ENCODE assay signal across 8 cellular contexts in the genomic region with DNA sequence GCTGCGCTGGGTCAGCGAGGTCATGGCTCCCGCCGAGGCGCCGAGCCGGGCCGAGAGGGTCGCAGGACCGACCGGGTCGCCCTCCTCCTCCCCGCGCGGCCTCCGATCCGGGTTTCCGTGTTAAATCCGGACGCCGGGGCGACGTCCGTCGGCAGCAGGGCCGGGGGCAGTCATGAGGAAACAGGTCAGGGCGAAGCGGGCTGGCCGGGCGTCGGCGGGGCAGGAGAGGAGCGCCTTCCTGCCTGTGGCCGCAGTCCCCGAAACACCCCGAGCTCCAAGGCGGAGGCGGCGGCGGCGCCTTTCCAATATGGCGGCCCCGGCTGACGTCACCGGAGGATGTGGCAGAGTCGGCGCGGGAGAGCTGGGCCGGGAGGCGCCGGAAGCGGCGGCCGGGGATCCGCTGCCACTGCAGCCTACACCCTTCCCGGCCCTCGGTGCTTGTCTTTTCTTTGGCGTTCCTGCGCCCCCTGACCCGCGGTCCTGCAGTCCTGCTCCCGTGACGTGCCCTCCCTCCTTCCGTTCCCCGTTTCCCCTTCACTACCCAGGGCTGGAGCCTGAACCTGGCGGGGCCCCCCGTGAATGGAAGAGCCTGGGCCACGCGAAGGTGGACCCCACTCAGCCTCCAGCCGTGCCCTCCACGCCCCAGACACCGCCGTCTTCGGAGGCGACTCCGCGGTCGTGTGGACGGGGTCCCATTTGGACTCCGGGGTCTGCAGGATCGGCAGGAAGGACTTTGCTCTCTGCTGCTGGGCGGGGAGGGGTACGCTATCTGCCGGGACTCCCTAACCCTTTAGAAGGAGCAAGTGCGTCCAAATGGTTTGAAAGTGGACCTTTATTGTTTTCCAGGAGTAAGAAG. TPM values are rescaled to one million over a fixed set of nuclear protein-coding genes. Genes with fewer than 3 reads are reported as not detected.
DNase-seq lines count a peak whose midpoint lies in the region; ATAC-seq, FAIRE-seq and TF ChIP-seq lines count a peak whose summit lies in the region.

A gene (minus strand): TSS at position 309 of the 856 bp plus-strand sequence. CDS start 285 bp downstream, at position 24.

- H2BK20ac ChIP-seq in H1 (ENCODE audit: low read length): no peak within 1 kb of the TSS

- TF ChIP-seq POLR2A in H1 (IDR thresholded peaks at IDR 0.05; ENCODE audit: control extremely low read depth in 1 of 2, low read depth in 2 of 2, low read length in 2 of 2): peak; percentile 90 to 98

- peak within 1 kb of the TSS; percentile 98 for H3K4ac ChIP-seq in H1 (replicated peaks; ENCODE audit: insufficient read length, low read depth, low read length)

- peak; percentile 90 for DNase-seq in COR-L47 (lab: John Stamatoyannopoulos, UW)
- DNase-seq in HUDEP-2 (lab: John Stamatoyannopoulos, UW; ENCODE audit: unreplicated experiment in 76 of 76): peak in 74 of 76 experiments; percentile 33 to 89 (median 75)
- DNase-seq in NOMO-1 treated with dmso at 0.1 percent for 144 hours (lab: John Stamatoyannopoulos, UW; ENCODE audit: unreplicated experiment): peak; percentile 97
- peak; percentile 86 to 90 (median 88) for DNase-seq in activated CD8-positive, alpha-beta memory T cell treated with anti-CD3 and anti-CD28 coated beads for 48 hours (ENCODE audit: low read depth in 2 of 3, low spot score in 2 of 3)
- peak; percentile 62 to 97 for DNase-seq in H1 (ENCODE audit: low read depth in 1 of 2, low spot score in 2 of 2)
- peak; percentile 98 for DNase-seq in mesenteric fat pad (ENCODE audit: low spot score)
- DNase-seq in stimulated activated CD8-positive, alpha-beta memory T cell treated with anti-CD3 and anti-CD28 coated beads, Interleukin-15, amount 100 ng/mL, for 1 hour (ENCODE audit: low read depth): peak; percentile 78

- H3K27me3 ChIP-seq in H1 (replicated peaks in 1 of 4; ENCODE audit: control insufficient read depth in 3 of 4, extremely low read depth in 1 of 4, insufficient read depth in 3 of 4, low read length in 3 of 4): no peaks in the 10 kb centered on the region

- H4K20me1 ChIP-seq in H1 (replicated peaks in 1 of 2; ENCODE audit: control insufficient read depth in 1 of 2, insufficient read depth in 2 of 2, low read length in 2 of 2): no peaks in the 10 kb centered on the region

- peak within 1 kb of the TSS; percentile 43 for H2BK120ac ChIP-seq in H1 (replicated peaks; ENCODE audit: low read depth, low read length)

- H3K4me3 ChIP-seq in H1 (ENCODE audit: extremely low read depth in 1 of 4, insufficient read depth in 2 of 4, low read depth in 3 of 4, low read length in 4 of 4): peak within 1 kb of the TSS; percentile 83 to 88 (median 84)

- peak within 1 kb of the TSS; percentile 99 for H4K8ac ChIP-seq in H1 (ENCODE audit: extremely low read depth, insufficient read depth, low read length)

- WGBS in H1 (ENCODE audit: extremely low coverage in 1 of 2, insufficient coverage in 1 of 2, insufficient read length in 1 of 2, insufficient replicate concordance in 2 of 2, low coverage in 1 of 2, low lambda C conversion rate in 2 of 2, missing lambda C conversion rate in 1 of 2), 2 experiments: 2% methylated on average over 54 of the region's 85 CpGs; no CpG with 5 or more reads in 1 of the 2 experiments

- TF ChIP-seq CTCF in H1 (IDR thresholded peaks at IDR 0.05; ENCODE audit: control extremely low read depth in 1 of 3, insufficient read depth in 1 of 3, low read depth in 1 of 3, low read length in 3 of 3): peak in 2 of 3 experiments; percentile 2 to 7; a peak in 2 of 4 replicates

- peak within 1 kb of the TSS; percentile 92 to 100 (median 98) for H3K9ac ChIP-seq in H1 (replicated peaks in 1 of 4; ENCODE audit: extremely low read depth in 1 of 4, low read depth in 3 of 4, low read length in 3 of 4)

- peak within 1 kb of the TSS; percentile 70 to 89 for H3K4me2 ChIP-seq in H1 (ENCODE audit: insufficient read depth in 1 of 2, low read depth in 2 of 2, low read length in 2 of 2)

- H3K18ac ChIP-seq in H1 (ENCODE audit: extremely low read depth, low read length): peak within 1 kb of the TSS; percentile 99

- H3K79me2 ChIP-seq in H1 (ENCODE audit: control insufficient read depth in 1 of 2, insufficient read depth in 2 of 2, low read length in 2 of 2): peaks cover 11 to 42% of the 10 kb centered on the region in 2 experiments

- peak within 1 kb of the TSS; percentile 24; the same call in 1 of the 2 replicates for H2AFZ ChIP-seq in H1 (ENCODE audit: low read length)

- H2BK5ac ChIP-seq in H1 (ENCODE audit: low read depth, low read length): peak within 1 kb of the TSS; percentile 98

- peaks cover 2 to 24% (median 6%) of the 10 kb centered on the region in 4 experiments; a peak in 4 of 8 replicates for H3K36me3 ChIP-seq in H1 (ENCODE audit: control insufficient read depth in 2 of 4, insufficient read depth in 4 of 4, low read length in 3 of 4)

- peak within 1 kb of the TSS; percentile 100 for H4K91ac ChIP-seq in H1 (replicated peaks; ENCODE audit: insufficient read length, low read length)

- H3K9me3 ChIP-seq in H1 (ENCODE audit: insufficient read depth in 2 of 2, low read depth in 1 of 2, low read length in 1 of 2): no peaks in the 10 kb centered on the region

- no peak; a peak in 1 of 3 replicates for TF ChIP-seq EP300 in H1 (IDR thresholded peaks at IDR 0.05; ENCODE audit: borderline replicate concordance in 1 of 2, low read depth in 2 of 2, low read length in 2 of 2)

- TF ChIP-seq RAD21 in H1 (IDR thresholded peaks at IDR 0.05 in 1 of 2, conservative IDR thresholded peaks at IDR 0.05 in 1 of 2; ENCODE audit: low read depth in 2 of 2, low read length in 2 of 2): no peak

- no peak within 1 kb of the TSS for H3K23ac ChIP-seq in H1 (ENCODE audit: insufficient read length)

- peak within 1 kb of the TSS; percentile 21; the same call in 1 of the 2 replicates for H2BK15ac ChIP-seq in H1 (ENCODE audit: low read length)

- no peak for FAIRE-seq in H1 (lab: Jason Lieb, UNC)

- CTCF ChIA-PET in H1 (lab: Charles Lee; ENCODE audit: partially characterized antibody): interaction anchor here (1.5 kb wide), 1 partner anchor 9 kb away, joined by 3 read pairs; no protein-coding TSS in a partner anchor

- no peak within 1 kb of the TSS for H3K14ac ChIP-seq in H1 (ENCODE audit: insufficient read length)

- peak within 1 kb of the TSS; percentile 99 for H4K5ac ChIP-seq in H1 (ENCODE audit: insufficient read length, low read depth, low read length)

- H3K27ac ChIP-seq in H1 (ENCODE audit: low read depth, low read length): peak within 1 kb of the TSS; percentile 99

- H3K56ac ChIP-seq in H1 (replicated peaks; ENCODE audit: insufficient read length, low read depth, low read length): peak within 1 kb of the TSS; percentile 97

- 0 out of 2 replicates have a peak within 1 kb of the TSS, but pooled peaks have one; percentile 60 for H2BK12ac ChIP-seq in H1 (ENCODE audit: low read depth, low read length)

- H2AK5ac ChIP-seq in H1 (ENCODE audit: low read depth, low read length): no peak within 1 kb of the TSS

- POLR2A ChIA-PET in H1 (lab: Charles Lee; ENCODE audit: partially characterized antibody): interaction anchor here (0.5 to 2.7 kb wide), 15 partner anchors 9 to 262 kb away, joined by 3 to 15 read pairs (median 3); no protein-coding TSS in a partner anchor

- H3K23me2 ChIP-seq in H1 (ENCODE audit: low read depth, low read length): peaks cover 5% of the 10 kb centered on the region; the same call in 1 of the 2 replicates

- H3K79me1 ChIP-seq in H1 (ENCODE audit: low read depth, low read length): no peaks in the 10 kb centered on the region; the same call in 1 of the 2 replicates

- H3K4me1 ChIP-seq in H1 (replicated peaks in 1 of 4; ENCODE audit: control insufficient read depth in 3 of 4, insufficient read depth in 4 of 4, low read length in 3 of 4): no peaks in the 10 kb centered on the region

- peak; percentile 82 for ATAC-seq in GM21390 (IDR thresholded peaks at IDR 0.05; ENCODE audit: unreplicated experiment)

TF ChIP-seq in H1, 55 proteins besides CTCF, POLR2A, EP300 and RAD21 (continues in another document):
- TF ChIP-seq SP1 (IDR thresholded peaks at IDR 0.05; ENCODE audit: low read depth, low read length) (no peak), TAF1 (IDR thresholded peaks at IDR 0.05; ENCODE audit: low read depth, low read length) (peak; percentile 91), POU5F1 (IDR thresholded peaks at IDR 0.05; ENCODE audit: low read depth, low read length) (no peak), YY1 (IDR thresholded peaks at IDR 0.05; ENCODE audit: low read depth, low read length) (peak; percentile 98), HDAC6 (IDR thresholded peaks at IDR 0.05; ENCODE audit: low read depth, low read length) (no peak), KDM4A (IDR thresholded peaks at IDR 0.05; ENCODE audit: low read depth, low read length, severe bottlenecking) (peak; percentile 34), EGR1 (IDR thresholded peaks at IDR 0.05; ENCODE audit: borderline replicate concordance, low read depth, low read length) (0 out of 2 replicates have a peak, but pooled peaks have one; percentile 49), TAF7 (optimal IDR thresholded peaks at IDR 0.05; ENCODE audit: borderline replicate concordance, low read depth, low read length) (peak; percentile 79), PHF8 (conservative IDR thresholded peaks at IDR 0.05; ENCODE audit: low read depth, low read length) (peak; percentile 85), RBBP5 (IDR thresholded peaks at IDR 0.05; ENCODE audit: borderline replicate concordance, low read depth, low read length) (peak; percentile 58), CREB1 (IDR thresholded peaks at IDR 0.05) (peak; percentile 93), TBP (IDR thresholded peaks at IDR 0.05; ENCODE audit: low read depth, low read length) (peak; percentile 84), TCF12 (IDR thresholded peaks at IDR 0.05; ENCODE audit: low read depth, low read length) (no peak)
- TF ChIP-seq, protein P1, sequence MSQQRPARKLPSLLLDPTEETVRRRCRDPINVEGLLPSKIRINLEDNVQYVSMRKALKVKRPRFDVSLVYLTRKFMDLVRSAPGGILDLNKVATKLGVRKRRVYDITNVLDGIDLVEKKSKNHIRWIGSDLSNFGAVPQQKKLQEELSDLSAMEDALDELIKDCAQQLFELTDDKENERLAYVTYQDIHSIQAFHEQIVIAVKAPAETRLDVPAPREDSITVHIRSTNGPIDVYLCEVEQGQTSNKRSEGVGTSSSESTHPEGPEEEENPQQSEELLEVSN (IDR thresholded peaks at IDR 0.05): no peak; the same call in 1 of the 2 replicates

RNA-seq across cellular contexts. Expression of the gene that starts here (rescaled TPM):
- total RNA-seq in H1 (2021; fragmentation: NEBNext Ultra II Directional; extraction: Animal tissue kit (Norgen Biotek cat#: 25700)): 86.1 and 93.6 TPM in 2 replicates
- 36.6 and 53.7 TPM in 2 replicates for polyA plus RNA-seq in H1 (2011; rRNA removed)
- 50.1 TPM for polyA plus RNA-seq in H1 (2011; cell fraction: cytosol; rRNA removed)
- polyA plus RNA-seq in H1 (2011; cell fraction: nucleus; rRNA removed): 21.6 TPM
- polyA plus RNA-seq in H1 (2012, experiment 1 of 2): 42.0 to 69.0 TPM (median 48.7 TPM) in 4 replicates
- polyA plus RNA-seq in H1 (2012, experiment 2 of 2): 28.1 TPM
- 54.9 TPM for polyA plus RNA-seq in H1 (2013, experiment 1 of 2)
- polyA plus RNA-seq in H1 (2013, experiment 2 of 2): 55.5 TPM
- polyA minus RNA-seq in H1 (2011; rRNA and poly(A)+ RNA removed): 62.0 and 65.6 TPM in 2 replicates
- polyA minus RNA-seq in H1 (2011; cell fraction: cytosol; rRNA and poly(A)+ RNA removed): 46.9 TPM
- 46.1 TPM for polyA minus RNA-seq in H1 (2011; cell fraction: nucleus; rRNA and poly(A)+ RNA removed)
- 120 TPM for total RNA-seq in mesenteric fat pad

Comparison
In these comparisons a context has a peak if more than half of its experiments do, and no peak if none do; other contexts are left out.
1. Peak in every context shown above with its lines: DNase-seq, ATAC-seq, H3K4me3 ChIP-seq and H3K27ac ChIP-seq.